In the genomic region with DNA sequence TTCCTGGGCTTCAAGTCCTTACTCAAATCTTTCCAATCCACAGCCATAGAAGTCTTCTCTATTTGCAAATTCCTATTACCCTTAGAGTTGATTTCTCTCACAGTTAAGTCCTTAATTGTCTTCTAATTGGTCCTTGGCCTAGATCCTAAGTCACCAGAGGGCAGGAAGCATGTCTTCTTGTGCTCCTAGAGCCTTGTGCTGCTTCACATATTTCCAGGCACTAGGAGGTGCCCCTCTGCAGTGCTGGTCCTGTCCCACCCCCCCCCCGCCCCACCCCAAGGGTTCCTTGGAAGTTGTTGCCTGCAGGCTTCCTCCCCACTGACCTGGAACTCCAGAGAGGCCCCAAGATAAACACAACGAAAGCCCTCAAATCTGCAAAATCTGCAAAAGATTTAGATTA, we compare ENCODE assay signal across 1 cellular context.
TF ChIP-seq lines count a peak whose summit lies in the region.

No MANE protein-coding gene starts in this region.

TF ChIP-seq in IMR-90, 13 proteins besides CTCF, POLR2A, EP300 and RAD21 (continued from another document):
- no peak for TF ChIP-seq FOS (IDR thresholded peaks at IDR 0.05; ENCODE audit: low read depth, low read length)
